Comparison of ENCODE assay signal across 1 cellular context in the genomic region with DNA sequence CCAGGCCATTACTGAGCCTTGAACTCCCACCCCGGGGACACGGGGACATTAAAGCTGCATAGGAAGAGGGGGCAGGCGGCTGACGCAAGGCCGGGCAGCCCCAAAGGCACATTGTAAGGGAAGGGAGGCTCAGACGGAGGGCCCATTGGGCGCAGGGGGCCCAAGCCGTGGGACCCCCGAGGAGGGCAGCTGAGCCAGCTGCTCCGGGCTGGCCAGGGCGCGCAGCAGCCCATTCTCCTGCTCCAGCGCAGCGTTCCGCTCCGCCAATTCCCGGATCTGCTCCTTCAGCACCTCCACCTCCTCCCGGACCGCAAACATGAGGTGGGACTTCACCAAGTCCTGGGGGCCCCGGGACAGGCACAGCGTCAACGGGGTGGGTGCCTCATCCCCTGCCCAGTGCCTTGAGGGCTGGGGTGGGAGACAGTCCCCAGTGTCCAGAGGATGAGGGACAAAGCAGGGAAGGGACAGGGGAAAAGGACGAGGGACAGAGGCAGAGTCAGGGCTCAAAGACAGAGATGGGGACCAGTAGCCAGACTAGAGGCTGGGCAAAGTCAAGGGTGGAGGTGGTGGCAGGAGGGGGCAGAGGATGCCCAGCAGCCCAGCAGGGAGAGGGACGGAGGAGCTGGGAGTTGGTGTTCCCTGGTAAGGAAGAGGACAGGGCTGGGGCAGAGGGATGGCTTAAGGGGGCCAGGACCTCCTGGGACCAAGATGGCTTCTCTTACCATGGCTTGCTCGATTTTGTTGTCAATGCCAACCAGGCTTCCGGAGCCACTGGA.
TF ChIP-seq lines count a peak whose summit lies in the region.

No MANE protein-coding gene starts in this region.

TF ChIP-seq in HEK293, 187 proteins besides CTCF, POLR2A, EP300 and RAD21:
- TF ChIP-seq GLIS2 (tag by site-specific recombination; IDR thresholded peaks at IDR 0.05): 0 out of 2 replicates have a peak, but pooled peaks have one; percentile 25
- TF ChIP-seq KLF8 (tag by site-specific recombination; IDR thresholded peaks at IDR 0.05): no peak
- TF ChIP-seq ZNF174 (tag by site-specific recombination; IDR thresholded peaks at IDR 0.05): no peak
- TF ChIP-seq, protein P1, sequence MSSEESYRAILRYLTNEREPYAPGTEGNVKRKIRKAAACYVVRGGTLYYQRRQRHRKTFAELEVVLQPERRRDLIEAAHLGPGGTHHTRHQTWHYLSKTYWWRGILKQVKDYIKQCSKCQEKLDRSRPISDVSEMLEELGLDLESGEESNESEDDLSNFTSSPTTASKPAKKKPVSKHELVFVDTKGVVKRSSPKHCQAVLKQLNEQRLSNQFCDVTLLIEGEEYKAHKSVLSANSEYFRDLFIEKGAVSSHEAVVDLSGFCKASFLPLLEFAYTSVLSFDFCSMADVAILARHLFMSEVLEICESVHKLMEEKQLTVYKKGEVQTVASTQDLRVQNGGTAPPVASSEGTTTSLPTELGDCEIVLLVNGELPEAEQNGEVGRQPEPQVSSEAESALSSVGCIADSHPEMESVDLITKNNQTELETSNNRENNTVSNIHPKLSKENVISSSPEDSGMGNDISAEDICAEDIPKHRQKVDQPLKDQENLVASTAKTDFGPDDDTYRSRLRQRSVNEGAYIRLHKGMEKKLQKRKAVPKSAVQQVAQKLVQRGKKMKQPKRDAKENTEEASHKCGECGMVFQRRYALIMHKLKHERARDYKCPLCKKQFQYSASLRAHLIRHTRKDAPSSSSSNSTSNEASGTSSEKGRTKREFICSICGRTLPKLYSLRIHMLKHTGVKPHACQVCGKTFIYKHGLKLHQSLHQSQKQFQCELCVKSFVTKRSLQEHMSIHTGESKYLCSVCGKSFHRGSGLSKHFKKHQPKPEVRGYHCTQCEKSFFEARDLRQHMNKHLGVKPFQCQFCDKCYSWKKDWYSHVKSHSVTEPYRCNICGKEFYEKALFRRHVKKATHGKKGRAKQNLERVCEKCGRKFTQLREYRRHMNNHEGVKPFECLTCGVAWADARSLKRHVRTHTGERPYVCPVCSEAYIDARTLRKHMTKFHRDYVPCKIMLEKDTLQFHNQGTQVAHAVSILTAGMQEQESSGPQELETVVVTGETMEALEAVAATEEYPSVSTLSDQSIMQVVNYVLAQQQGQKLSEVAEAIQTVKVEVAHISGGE (tag by site-specific recombination; conservative IDR thresholded peaks at IDR 0.05; ENCODE audit: low read depth): no peak
- TF ChIP-seq, protein P2, sequence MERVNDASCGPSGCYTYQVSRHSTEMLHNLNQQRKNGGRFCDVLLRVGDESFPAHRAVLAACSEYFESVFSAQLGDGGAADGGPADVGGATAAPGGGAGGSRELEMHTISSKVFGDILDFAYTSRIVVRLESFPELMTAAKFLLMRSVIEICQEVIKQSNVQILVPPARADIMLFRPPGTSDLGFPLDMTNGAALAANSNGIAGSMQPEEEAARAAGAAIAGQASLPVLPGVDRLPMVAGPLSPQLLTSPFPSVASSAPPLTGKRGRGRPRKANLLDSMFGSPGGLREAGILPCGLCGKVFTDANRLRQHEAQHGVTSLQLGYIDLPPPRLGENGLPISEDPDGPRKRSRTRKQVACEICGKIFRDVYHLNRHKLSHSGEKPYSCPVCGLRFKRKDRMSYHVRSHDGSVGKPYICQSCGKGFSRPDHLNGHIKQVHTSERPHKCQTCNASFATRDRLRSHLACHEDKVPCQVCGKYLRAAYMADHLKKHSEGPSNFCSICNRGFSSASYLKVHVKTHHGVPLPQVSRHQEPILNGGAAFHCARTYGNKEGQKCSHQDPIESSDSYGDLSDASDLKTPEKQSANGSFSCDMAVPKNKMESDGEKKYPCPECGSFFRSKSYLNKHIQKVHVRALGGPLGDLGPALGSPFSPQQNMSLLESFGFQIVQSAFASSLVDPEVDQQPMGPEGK (tag by site-specific recombination; IDR thresholded peaks at IDR 0.05): no peak
- no peak for TF ChIP-seq ZNF843 (tag by site-specific recombination; IDR thresholded peaks at IDR 0.05)
- TF ChIP-seq, protein P3, sequence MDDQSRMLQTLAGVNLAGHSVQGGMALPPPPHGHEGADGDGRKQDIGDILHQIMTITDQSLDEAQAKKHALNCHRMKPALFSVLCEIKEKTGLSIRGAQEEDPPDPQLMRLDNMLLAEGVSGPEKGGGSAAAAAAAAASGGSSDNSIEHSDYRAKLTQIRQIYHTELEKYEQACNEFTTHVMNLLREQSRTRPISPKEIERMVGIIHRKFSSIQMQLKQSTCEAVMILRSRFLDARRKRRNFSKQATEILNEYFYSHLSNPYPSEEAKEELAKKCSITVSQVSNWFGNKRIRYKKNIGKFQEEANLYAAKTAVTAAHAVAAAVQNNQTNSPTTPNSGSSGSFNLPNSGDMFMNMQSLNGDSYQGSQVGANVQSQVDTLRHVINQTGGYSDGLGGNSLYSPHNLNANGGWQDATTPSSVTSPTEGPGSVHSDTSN (CRISPR knock-in tag; IDR thresholded peaks at IDR 0.05): no peak
- TF ChIP-seq MEIS1 (CRISPR knock-in tag; IDR thresholded peaks at IDR 0.05; ENCODE audit: borderline replicate concordance): no peak
- TF ChIP-seq GFI1B (tag by site-specific recombination; IDR thresholded peaks at IDR 0.05): no peak
- TF ChIP-seq ZNF600 (tag by site-specific recombination; IDR thresholded peaks at IDR 0.05): peak; percentile 67; the same call in 1 of the 2 replicates
- TF ChIP-seq, protein P4, sequence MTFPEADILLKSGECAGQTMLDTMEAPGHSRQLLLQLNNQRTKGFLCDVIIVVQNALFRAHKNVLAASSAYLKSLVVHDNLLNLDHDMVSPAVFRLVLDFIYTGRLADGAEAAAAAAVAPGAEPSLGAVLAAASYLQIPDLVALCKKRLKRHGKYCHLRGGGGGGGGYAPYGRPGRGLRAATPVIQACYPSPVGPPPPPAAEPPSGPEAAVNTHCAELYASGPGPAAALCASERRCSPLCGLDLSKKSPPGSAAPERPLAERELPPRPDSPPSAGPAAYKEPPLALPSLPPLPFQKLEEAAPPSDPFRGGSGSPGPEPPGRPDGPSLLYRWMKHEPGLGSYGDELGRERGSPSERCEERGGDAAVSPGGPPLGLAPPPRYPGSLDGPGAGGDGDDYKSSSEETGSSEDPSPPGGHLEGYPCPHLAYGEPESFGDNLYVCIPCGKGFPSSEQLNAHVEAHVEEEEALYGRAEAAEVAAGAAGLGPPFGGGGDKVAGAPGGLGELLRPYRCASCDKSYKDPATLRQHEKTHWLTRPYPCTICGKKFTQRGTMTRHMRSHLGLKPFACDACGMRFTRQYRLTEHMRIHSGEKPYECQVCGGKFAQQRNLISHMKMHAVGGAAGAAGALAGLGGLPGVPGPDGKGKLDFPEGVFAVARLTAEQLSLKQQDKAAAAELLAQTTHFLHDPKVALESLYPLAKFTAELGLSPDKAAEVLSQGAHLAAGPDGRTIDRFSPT (tag by site-specific recombination; IDR thresholded peaks at IDR 0.05): peak; percentile 55; the same call in 1 of the 2 replicates
- TF ChIP-seq, protein P5, sequence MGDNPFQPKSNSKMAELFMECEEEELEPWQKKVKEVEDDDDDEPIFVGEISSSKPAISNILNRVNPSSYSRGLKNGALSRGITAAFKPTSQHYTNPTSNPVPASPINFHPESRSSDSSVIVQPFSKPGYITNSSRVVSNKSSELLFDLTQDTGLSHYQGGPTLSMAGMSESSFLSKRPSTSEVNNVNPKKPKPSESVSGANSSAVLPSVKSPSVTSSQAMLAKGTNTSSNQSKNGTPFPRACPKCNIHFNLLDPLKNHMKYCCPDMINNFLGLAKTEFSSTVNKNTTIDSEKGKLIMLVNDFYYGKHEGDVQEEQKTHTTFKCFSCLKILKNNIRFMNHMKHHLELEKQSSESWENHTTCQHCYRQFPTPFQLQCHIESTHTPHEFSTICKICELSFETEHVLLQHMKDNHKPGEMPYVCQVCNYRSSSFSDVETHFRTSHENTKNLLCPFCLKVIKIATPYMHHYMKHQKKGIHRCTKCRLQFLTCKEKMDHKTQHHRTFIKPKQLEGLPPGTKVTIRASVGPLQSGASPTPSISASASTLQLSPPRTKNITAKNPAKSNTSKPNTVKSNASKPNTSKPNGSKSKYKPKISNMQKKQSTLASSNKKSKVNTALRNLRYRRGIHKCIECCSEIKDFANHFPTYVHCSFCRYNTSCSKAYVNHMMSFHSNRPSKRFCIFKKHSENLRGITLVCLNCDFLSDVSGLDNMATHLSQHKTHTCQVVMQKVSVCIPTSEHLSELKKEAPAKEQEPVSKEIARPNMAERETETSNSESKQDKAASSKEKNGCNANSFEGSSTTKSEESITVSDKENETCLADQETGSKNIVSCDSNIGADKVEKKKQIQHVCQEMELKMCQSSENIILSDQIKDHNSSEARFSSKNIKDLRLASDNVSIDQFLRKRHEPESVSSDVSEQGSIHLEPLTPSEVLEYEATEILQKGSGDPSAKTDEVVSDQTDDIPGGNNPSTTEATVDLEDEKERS (tag by site-specific recombination; IDR thresholded peaks at IDR 0.05): no peak
- 0 out of 2 replicates have a peak, but pooled peaks have one; percentile 4 for TF ChIP-seq IKZF3 (tag by site-specific recombination; IDR thresholded peaks at IDR 0.05)
- TF ChIP-seq ZNF121 (tag by site-specific recombination; IDR thresholded peaks at IDR 0.05): no peak
